9 cellular contexts compared by ENCODE assay signal in genomic region chr17:55237826-55238196, GRCh38. TPM values are rescaled to one million over a fixed set of nuclear protein-coding genes. Genes with fewer than 3 reads are reported as not detected.
DNase-seq lines count a peak whose midpoint lies in the region; ATAC-seq, FAIRE-seq and TF ChIP-seq lines count a peak whose summit lies in the region.
"Had no signal": no experiment of that assay in that cellular context is flagged by ENCODE, and none has a peak within 500 bp of the region (broad histone marks: within the 10 kb centered on the region; RNA-seq: fewer than 3 reads in every experiment).

No MANE protein-coding gene starts in this region.

- WGBS in heart right ventricle, 2 donors, result 13 to 28% methylated on average over 7 of the region's 7 CpGs
- WGBS in adrenal gland, 4 donors, result 5 to 14% (median 11%) methylated on average over 7 of the region's 7 CpGs
- 4 to 8% methylated on average over 7 of the region's 7 CpGs for WGBS in lower leg skin, 2 donors

- H3K4me3 ChIP-seq in heart right ventricle (peak overlapping the region; percentile 29 to 69 (median 53)), adrenal gland (peak overlapping the region in 2 of 4 donors; percentile 20 to 63), lower leg skin (ENCODE audit: low read depth, poor library complexity, severe bottlenecking) (peak overlapping the region; percentile 9), uterus (peak overlapping the region; percentile 20 to 59)

- TF ChIP-seq CTCF in heart right ventricle (IDR thresholded peaks at IDR 0.05) (no peak), adrenal gland (IDR thresholded peaks at IDR 0.05) (no peak), lower leg skin (IDR thresholded peaks at IDR 0.05) (no peak), uterus (IDR thresholded peaks at IDR 0.05) (no peak)

- TF ChIP-seq POLR2A in adrenal gland (IDR thresholded peaks at IDR 0.05), result no peak
- TF ChIP-seq POLR2A in lower leg skin (IDR thresholded peaks at IDR 0.05), result no peak
- no peak for TF ChIP-seq POLR2A in uterus (IDR thresholded peaks at IDR 0.05)
- TF ChIP-seq POLR2A in GM12891 (IDR thresholded peaks at IDR 0.05; ENCODE audit: low read depth, low read length), result no peak

- H3K36me3 ChIP-seq in heart right ventricle, result no peaks in the 10 kb centered on the region
- H3K36me3 ChIP-seq in adrenal gland (replicated peaks in 1 of 2), result no peaks in the 10 kb centered on the region
- no peaks in the 10 kb centered on the region for H3K36me3 ChIP-seq in uterus

- FAIRE-seq in GM12891 (lab: Jason Lieb, UNC), result no peak
- no peak for FAIRE-seq in HTR-8/SVneo (lab: Jason Lieb, UNC)

- H3K4me1 ChIP-seq in heart right ventricle (peaks cover 0 to 21% (median 8%) of the 10 kb centered on the region in 9 donors), adrenal gland (replicated peaks in 1 of 2) (peaks cover 0 to 20% of the 10 kb centered on the region in 2 donors), uterus (no peaks in the 10 kb centered on the region)

- intact Hi-C loops in heart right ventricle (cut with DNase I) (loop anchor here in 7 of 10 donors (1.0 to 10.0 kb wide), 9 partner anchors 25 to 117 kb away; partner anchors contain the start of gene HLF (in 4 of the 7)), cardiac septum (cut with DNase I) (loop anchor here (1.0 to 10.0 kb wide), 3 partner anchors 26 to 107 kb away; partner anchors contain the start of gene HLF), adrenal gland (cut with DNase I) (loop anchor here in 1 of 2 donors (10.0 kb wide), 1 partner anchor 183 kb away; no protein-coding TSS in a partner anchor), lower leg skin (cut with DNase I; ENCODE audit: low total_unique reads) (no loop called here), uterus (cut with DNase I; ENCODE audit: low total_unique reads) (no loop called here)

- ATAC-seq in heart right ventricle, result peak in 3 of 8 donors; percentile 4

- H3K27me3 ChIP-seq in heart right ventricle, result peaks cover 0 to 26% (median 0%) of the 10 kb centered on the region in 7 donors
- no peaks in the 10 kb centered on the region for H3K27me3 ChIP-seq in adrenal gland
- H3K27me3 ChIP-seq in uterus, result no peaks in the 10 kb centered on the region

- H3K27ac ChIP-seq in heart right ventricle (peak overlapping the region; percentile 6 to 87 (median 70)), adrenal gland (peak overlapping the region in 4 of 5 donors; percentile 45 to 89 (median 74)), uterus (peak overlapping the region; percentile 78 to 90)

- DNase-seq in heart right ventricle, result no peak
- DNase-seq in cardiac septum (ENCODE audit: low spot score), result no peak
- DNase-seq in adrenal gland, result no peak
- no peak for DNase-seq in lower leg skin (ENCODE audit: low spot score in 2 of 2)
- DNase-seq in uterus, result no peak
- no peak for DNase-seq in GM12891 (ENCODE audit: insufficient read length, low spot score)
- no peak for DNase-seq in stimulated activated CD4-positive, alpha-beta T cell treated with anti-CD3 and anti-CD28 coated beads, Interleukin-2, amount 100 ng/mL, for 24 hours
- no peak for DNase-seq in HTR-8/SVneo (ENCODE audit: insufficient read length, low spot score)

- no peaks in the 10 kb centered on the region for H3K9me3 ChIP-seq in heart right ventricle
- no peaks in the 10 kb centered on the region for H3K9me3 ChIP-seq in adrenal gland (replicated peaks in 1 of 3)
- H3K9me3 ChIP-seq in uterus, result no peaks in the 10 kb centered on the region

TF ChIP-seq in GM12891, 5 proteins besides CTCF, POLR2A, EP300 and RAD21:
- TF ChIP-seq TAF1 (IDR thresholded peaks at IDR 0.05; ENCODE audit: low read depth, low read length) (no peak), POU2F2 (IDR thresholded peaks at IDR 0.05; ENCODE audit: low read depth, low read length) (no peak), SPI1 (IDR thresholded peaks at IDR 0.05; ENCODE audit: low read depth, low read length) (no peak), PAX5 (IDR thresholded peaks at IDR 0.05; ENCODE audit: insufficient read depth, low read length, severe bottlenecking) (no peak), POLR2AphosphoS5 (IDR thresholded peaks at IDR 0.05; ENCODE audit: low read depth, low read length) (no peak)

RNA-seq across cellular contexts. Expression of gene HLF, which starts 26.9 kb away (rescaled TPM):
- total RNA-seq in heart right ventricle (10 to 100 TPM; 11.2 to 42.5 (median 31.3) TPM), cardiac septum (9.8 TPM), adrenal gland (10 to 100 TPM; 15.0 to 74.3 (median 34.3) TPM), lower leg skin (10 to 100 TPM; 19.8 to 46.7 (median 29.9) TPM), uterus (10 to 100 TPM; 12.0 to 81.2 (median 50.4) TPM)
- polyA plus RNA-seq in heart right ventricle (1 to 10 TPM; 4.1 to 4.4 TPM), adrenal gland (10 to 100 TPM in 1 of 3 donors, 1 to 10 TPM in 2; 8.8 to 15.0 (median 9.7) TPM)
- polyA plus RNA-seq in GM12891 (2012; ENCODE audit: low read depth, missing spikeins), result 0.03 TPM
- total RNA-seq: dermis microvascular lymphatic vessel endothelial cell had no signal

Comparison
In these comparisons a context has a peak if more than half of its experiments do, and no peak if none do; other contexts are left out.
1. intact Hi-C loops: an anchor here in heart right ventricle (1.0 to 10.0 kb wide) and cardiac septum (1.0 to 10.0 kb wide); none called in lower leg skin and uterus.